ENCODE assay signal across 16 cellular contexts in the genomic region with DNA sequence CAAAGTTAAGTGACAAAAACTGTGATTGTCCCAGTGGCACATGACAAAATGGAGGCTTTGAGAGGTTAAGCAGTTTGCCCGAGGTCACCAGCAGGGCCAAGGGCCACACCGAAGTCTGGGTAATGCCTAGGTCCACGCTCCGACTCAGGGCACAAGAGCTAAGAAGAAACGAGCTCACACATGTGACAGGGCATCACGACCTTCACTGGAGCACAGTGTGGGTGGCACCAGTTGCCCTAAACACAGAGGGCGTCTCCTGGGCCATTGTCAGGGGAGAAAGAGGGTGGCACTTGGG.
DNase-seq lines count a peak whose midpoint lies in the region; ATAC-seq and TF ChIP-seq lines count a peak whose summit lies in the region.
"Had no signal": no experiment of that assay in that cellular context is flagged by ENCODE, and none has a peak within 500 bp of the region (broad histone marks: within the 10 kb centered on the region; RNA-seq: fewer than 3 reads in every experiment).

No MANE protein-coding gene starts in this region.

- no peak overlapping the region for H2BK15ac ChIP-seq in neuronal stem cell (ENCODE audit: low read length)

- H3K14ac ChIP-seq in neuronal stem cell (ENCODE audit: low read length), result peak overlapping the region; percentile 75

- H2AK5ac ChIP-seq in neuronal stem cell (ENCODE audit: low read depth, low read length), result no peak overlapping the region

- peak; percentile 11 for DNase-seq in activated T-cell treated with anti-CD3 and anti-CD28 coated beads, Interleukin-2, amount 50 U/mL, for 24 hours
- DNase-seq in activated T-cell treated with anti-CD3 and anti-CD28 coated beads for 4 hours, result no peak
- DNase-seq in chondrocyte (ENCODE audit: low spot score), result peak; percentile 52
- DNase-seq in neuronal stem cell (ENCODE audit: low spot score), result no peak
- peak; percentile 17 for DNase-seq in upper lobe of right lung
- no peak for DNase-seq in activated CD4-positive, alpha-beta memory T cell treated with anti-CD3 and anti-CD28 coated beads, Interleukin-2, amount 10 ng/mL, durations not matched to agents 7 days and 5 days
- DNase-seq: 8988T; CD4-positive, alpha-beta memory T cell; DMS153; DMS79; GDM1 had no signal

- intact Hi-C loops in upper lobe of right lung (cut with DNase I), result no loop called here

- H3K36me3 ChIP-seq in neuronal stem cell (replicated peaks in 1 of 2; ENCODE audit: control insufficient read depth in 2 of 2, insufficient read depth in 2 of 2, low read length in 2 of 2) (no peaks in the 10 kb centered on the region), upper lobe of right lung (no peaks in the 10 kb centered on the region)
- H3K36me3 ChIP-seq: BLaER1 had no signal

- no peak overlapping the region for H2BK120ac ChIP-seq in neuronal stem cell (ENCODE audit: low read depth, low read length)

- H3K18ac ChIP-seq in neuronal stem cell (ENCODE audit: low read length), result peak overlapping the region; percentile 0

- no peak overlapping the region for H4K91ac ChIP-seq in neuronal stem cell (ENCODE audit: low read depth, low read length, poor library complexity)

- H3K79me1 ChIP-seq in neuronal stem cell (ENCODE audit: low read depth, low read length), result no peaks in the 10 kb centered on the region

- TF ChIP-seq CTCF in chondrocyte (IDR thresholded peaks at IDR 0.05) (no peak), upper lobe of right lung (IDR thresholded peaks at IDR 0.05) (no peak)

- no peak overlapping the region for H3K4ac ChIP-seq in neuronal stem cell (ENCODE audit: low read length)

- H3K27me3 Mint-ChIP-seq in activated T-cell treated with anti-CD3 and anti-CD28 coated beads, Interleukin-2, amount 50 U/mL, for 24 hours, result peaks cover 2% of the 10 kb centered on the region
- H3K27me3 Mint-ChIP-seq in chondrocyte (ENCODE audit: low read depth), result peaks cover 6% of the 10 kb centered on the region
- H3K27me3 Mint-ChIP-seq in activated CD4-positive, alpha-beta memory T cell treated with anti-CD3 and anti-CD28 coated beads, Interleukin-2, amount 10 ng/mL, durations not matched to agents 7 days and 5 days, result peaks cover 7% of the 10 kb centered on the region

- WGBS in neuronal stem cell (ENCODE audit: extremely low coverage in 2 of 2, insufficient read length in 2 of 2, insufficient replicate concordance in 1 of 2), 2 donors, result no CpG with 5 or more reads among the region's 7 CpGs

- no peak overlapping the region for H3K27ac ChIP-seq in neuronal stem cell (replicated peaks; ENCODE audit: low read length)
- H3K27ac ChIP-seq in upper lobe of right lung, result no peak overlapping the region
- H3K27ac ChIP-seq: BLaER1, HL-60 had no signal

- CTCF ChIA-PET in activated CD4-positive, alpha-beta memory T cell treated with anti-CD3 and anti-CD28 coated beads, Interleukin-2, amount 10 ng/mL, durations not matched to agents 7 days and 5 days (lab: Charles Lee), result interaction anchor here (1.6 kb wide), 1 partner anchor 81 kb away, joined by 4 read pairs; no protein-coding TSS in a partner anchor

- no peak overlapping the region for H2BK5ac ChIP-seq in neuronal stem cell (ENCODE audit: low read length)

- peaks cover 0 to 3% (median 0%) of the 10 kb centered on the region in 3 experiments for H3K27me3 ChIP-seq in neuronal stem cell (ENCODE audit: control insufficient read depth in 3 of 3, insufficient read depth in 3 of 3, low read depth in 1 of 3, low read length in 3 of 3)
- H3K27me3 ChIP-seq in upper lobe of right lung, result no peaks in the 10 kb centered on the region
- H3K27me3 ChIP-seq: BLaER1 had no signal

- H2BK12ac ChIP-seq in neuronal stem cell (ENCODE audit: low read length), result no peak overlapping the region

- no peak overlapping the region for H3K27ac Mint-ChIP-seq in activated T-cell treated with anti-CD3 and anti-CD28 coated beads, Interleukin-2, amount 50 U/mL, for 24 hours
- no peak overlapping the region for H3K27ac Mint-ChIP-seq in chondrocyte (ENCODE audit: unreplicated experiment)
- no peak overlapping the region for H3K27ac Mint-ChIP-seq in activated CD4-positive, alpha-beta memory T cell treated with anti-CD3 and anti-CD28 coated beads, Interleukin-2, amount 10 ng/mL, durations not matched to agents 7 days and 5 days
- H3K27ac Mint-ChIP-seq: CD4-positive, alpha-beta memory T cell; H9 had no signal

- no peak overlapping the region for H2AFZ ChIP-seq in neuronal stem cell (ENCODE audit: low read length)

- no peak overlapping the region for H3K4me3 ChIP-seq in neuronal stem cell (ENCODE audit: low read length in 2 of 2)
- no peak overlapping the region for H3K4me3 ChIP-seq in upper lobe of right lung
- H3K4me3 ChIP-seq: BLaER1 had no signal

- ATAC-seq in upper lobe of right lung (no peak), HG03439 (IDR thresholded peaks at IDR 0.05; ENCODE audit: unreplicated experiment) (no peak)

- H3K4me1 ChIP-seq in neuronal stem cell (ENCODE audit: control insufficient read depth in 2 of 2, insufficient read depth in 1 of 2, low read depth in 1 of 2, low read length in 2 of 2) (no peaks in the 10 kb centered on the region), upper lobe of right lung (no peaks in the 10 kb centered on the region)
- H3K4me1 ChIP-seq: BLaER1 had no signal

- H3K9me3 Mint-ChIP-seq in activated T-cell treated with anti-CD3 and anti-CD28 coated beads, Interleukin-2, amount 50 U/mL, for 24 hours, result no peaks in the 10 kb centered on the region
- H3K9me3 Mint-ChIP-seq in chondrocyte (ENCODE audit: low read depth), result no peaks in the 10 kb centered on the region
- no peaks in the 10 kb centered on the region for H3K9me3 Mint-ChIP-seq in activated CD4-positive, alpha-beta memory T cell treated with anti-CD3 and anti-CD28 coated beads, Interleukin-2, amount 10 ng/mL, durations not matched to agents 7 days and 5 days
- H3K9me3 Mint-ChIP-seq: CD14-positive monocyte; CD4-positive, alpha-beta memory T cell; H9 had no signal

- no peaks in the 10 kb centered on the region for H3K36me3 Mint-ChIP-seq in activated T-cell treated with anti-CD3 and anti-CD28 coated beads, Interleukin-2, amount 50 U/mL, for 24 hours (ENCODE audit: low read depth)
- peaks cover 4% of the 10 kb centered on the region for H3K36me3 Mint-ChIP-seq in chondrocyte (ENCODE audit: low read depth)
- no peaks in the 10 kb centered on the region for H3K36me3 Mint-ChIP-seq in activated CD4-positive, alpha-beta memory T cell treated with anti-CD3 and anti-CD28 coated beads, Interleukin-2, amount 10 ng/mL, durations not matched to agents 7 days and 5 days (ENCODE audit: low read depth)
- H3K36me3 Mint-ChIP-seq: CD4-positive, alpha-beta memory T cell had no signal

- H3K4me3 Mint-ChIP-seq in activated T-cell treated with anti-CD3 and anti-CD28 coated beads, Interleukin-2, amount 50 U/mL, for 24 hours, result no peak overlapping the region
- no peak overlapping the region for H3K4me3 Mint-ChIP-seq in chondrocyte (ENCODE audit: unreplicated experiment)
- H3K4me3 Mint-ChIP-seq in activated CD4-positive, alpha-beta memory T cell treated with anti-CD3 and anti-CD28 coated beads, Interleukin-2, amount 10 ng/mL, durations not matched to agents 7 days and 5 days, result no peak overlapping the region
- H3K4me3 Mint-ChIP-seq: CD14-positive monocyte; CD4-positive, alpha-beta memory T cell; H9 had no signal

- H3K4me1 Mint-ChIP-seq in activated T-cell treated with anti-CD3 and anti-CD28 coated beads, Interleukin-2, amount 50 U/mL, for 24 hours (ENCODE audit: low read depth), result no peaks in the 10 kb centered on the region
- H3K4me1 Mint-ChIP-seq in chondrocyte (ENCODE audit: low read depth), result no peaks in the 10 kb centered on the region
- no peaks in the 10 kb centered on the region for H3K4me1 Mint-ChIP-seq in activated CD4-positive, alpha-beta memory T cell treated with anti-CD3 and anti-CD28 coated beads, Interleukin-2, amount 10 ng/mL, durations not matched to agents 7 days and 5 days
- H3K4me1 Mint-ChIP-seq: CD4-positive, alpha-beta memory T cell; H9 had no signal

- H3K9me3 ChIP-seq in neuronal stem cell (replicated peaks in 1 of 2; ENCODE audit: control insufficient read depth in 2 of 2, insufficient read depth in 1 of 2, low read depth in 1 of 2, low read length in 2 of 2) (no peaks in the 10 kb centered on the region), upper lobe of right lung (no peaks in the 10 kb centered on the region)
- H3K9me3 ChIP-seq: BLaER1 had no signal

- H3K4me2 ChIP-seq in neuronal stem cell (ENCODE audit: insufficient read depth, low read length, poor library complexity, severe bottlenecking), result no peak overlapping the region
- H3K4me2 ChIP-seq: BLaER1 had no signal

- peak overlapping the region; percentile 85 for H4K8ac ChIP-seq in neuronal stem cell (ENCODE audit: low read depth, low read length)

- H3K23ac ChIP-seq in neuronal stem cell (ENCODE audit: low read depth, low read length, poor library complexity), result no peak overlapping the region

- no peak overlapping the region for H3K9ac ChIP-seq in neuronal stem cell (ENCODE audit: low read depth, low read length, poor library complexity)
- H3K9ac ChIP-seq: BLaER1 had no signal

- POLR2A ChIA-PET in activated CD4-positive, alpha-beta memory T cell treated with anti-CD3 and anti-CD28 coated beads, Interleukin-2, amount 10 ng/mL, durations not matched to agents 7 days and 5 days (lab: Charles Lee), result no interaction called here

Comparison
In these comparisons a context has a peak if more than half of its experiments do, and no peak if none do; other contexts are left out.
1. DNase-seq: peak in activated T-cell treated with anti-CD3 and anti-CD28 coated beads, Interleukin-2, amount 50 U/mL, for 24 hours (single experiment), chondrocyte (single experiment) and upper lobe of right lung (single experiment); none in activated T-cell treated with anti-CD3 and anti-CD28 coated beads for 4 hours (single experiment), neuronal stem cell (single experiment) and activated CD4-positive, alpha-beta memory T cell treated with anti-CD3 and anti-CD28 coated beads, Interleukin-2, amount 10 ng/mL, durations not matched to agents 7 days and 5 days (single experiment).